In genomic region chr9:133356391-133357091, GRCh38 we compare ENCODE assay signal across 8 cellular contexts. TPM values are rescaled to one million over a fixed set of nuclear protein-coding genes. Genes with fewer than 3 reads are reported as not detected.
A peak's percentile ranks its signal among the peaks of the same experiment; 100 is the strongest.
DNase-seq lines count a peak whose midpoint lies in the region; ATAC-seq and TF ChIP-seq lines count a peak whose summit lies in the region.

TSS of gene SURF1 (minus strand) at chr9:133356487. CDS start at chr9:133356453, 34 bp downstream.
TSS of gene SURF2 (plus strand) at chr9:133356550. CDS start at chr9:133356593, 43 bp downstream.

- H3K27ac ChIP-seq in OCI-LY1 (ENCODE audit: low read depth, low read length, poor library complexity, severe bottlenecking) = peak within 1 kb of the TSS; percentile 49

- in situ Hi-C loops in GM18951 (cut with MboI; ENCODE audit: low sequenced_read_pairs, unreplicated experiment) = no loop called here

- ATAC-seq in HG03521 (IDR thresholded peaks at IDR 0.05; ENCODE audit: unreplicated experiment) = peak; percentile 54

- no peak within 1 kb of the TSS for H2AFZ ChIP-seq in OCI-LY1 (ENCODE audit: low read length)

- peak within 1 kb of the TSS; percentile 95 for H3K4me2 ChIP-seq in OCI-LY1 (ENCODE audit: low read length)

- no peaks in the 10 kb centered on the region for H4K20me1 ChIP-seq in OCI-LY1 (ENCODE audit: insufficient read depth, low read length)

- DNase-seq in AG08396 (ENCODE audit: low spot score) (peak; percentile 93), activated T-cell treated with anti-CD3 and anti-CD28 coated beads for 1 hour (ENCODE audit: low read depth) (peak; percentile 89), epithelial cell of esophagus (ENCODE audit: low read depth) (peak; percentile 91), mucosa of gallbladder (ENCODE audit: low spot score) (peak; percentile 89)
- peak; percentile 65 to 78 for DNase-seq in stimulated activated CD8-positive, alpha-beta memory T cell treated with anti-CD3 and anti-CD28 coated beads, Interleukin-4, amount 100 ng/mL, for 1 hour (ENCODE audit: low read depth in 2 of 2, low spot score in 1 of 2)

- no peaks in the 10 kb centered on the region for H3K27me3 ChIP-seq in OCI-LY1 (ENCODE audit: insufficient read depth, low read length)

- H3K9ac ChIP-seq in OCI-LY1 (ENCODE audit: low read length) = peak within 1 kb of the TSS; percentile 84

- no peaks in the 10 kb centered on the region; the same call in 1 of the 2 replicates for H3K79me2 ChIP-seq in OCI-LY1 (ENCODE audit: insufficient read depth, low read length)

- peaks cover 13% of the 10 kb centered on the region for H3F3A ChIP-seq in OCI-LY1 (ENCODE audit: insufficient read depth, low read length)

- peak; percentile 27; the same call in 1 of the 2 replicates for TF ChIP-seq CTCF in OCI-LY1 (IDR thresholded peaks at IDR 0.05; ENCODE audit: low read length)
- TF ChIP-seq CTCF in epithelial cell of esophagus (IDR thresholded peaks at IDR 0.05; ENCODE audit: insufficient read depth, low read depth, low read length, missing control alignments) = no peak

- peak; percentile 88 for TF ChIP-seq POLR2A in GM18951 (IDR thresholded peaks at IDR 0.05; ENCODE audit: extremely low read depth, insufficient read depth, insufficient read length)

- peaks cover 29% of the 10 kb centered on the region for H3K4me1 ChIP-seq in OCI-LY1 (ENCODE audit: insufficient read depth, low read length, severe bottlenecking)

- H3K36me3 ChIP-seq in OCI-LY1 (ENCODE audit: insufficient read depth, low read length) = peaks cover 61% of the 10 kb centered on the region

- H3K4me3 ChIP-seq in OCI-LY1 (ENCODE audit: low read depth, low read length, poor library complexity, severe bottlenecking) (peak within 1 kb of the TSS; percentile 90), epithelial cell of esophagus (ENCODE audit: low read length) (peak within 1 kb of the TSS; percentile 84)

- H3K9me3 ChIP-seq in OCI-LY1 (ENCODE audit: low read length) = no peaks in the 10 kb centered on the region

- no peaks in the 10 kb centered on the region for H3K9me2 ChIP-seq in OCI-LY1 (ENCODE audit: low read depth, low read length)

RNA-seq across cellular contexts. Expression of gene SURF1, which starts in this region (rescaled TPM):
- 53.5 TPM for total RNA-seq in mucosa of gallbladder

RNA-seq across cellular contexts. Expression of gene SURF2, which starts in this region (rescaled TPM):
- 19.5 TPM for total RNA-seq in mucosa of gallbladder

Comparison
In these comparisons a context has a peak if more than half of its experiments do, and no peak if none do; other contexts are left out.
1. Peak in every context shown above with its lines: DNase-seq, ATAC-seq, H3K4me3 ChIP-seq and H3K27ac ChIP-seq.